ENCODE assay signal across 8 cellular contexts in the genomic region with DNA sequence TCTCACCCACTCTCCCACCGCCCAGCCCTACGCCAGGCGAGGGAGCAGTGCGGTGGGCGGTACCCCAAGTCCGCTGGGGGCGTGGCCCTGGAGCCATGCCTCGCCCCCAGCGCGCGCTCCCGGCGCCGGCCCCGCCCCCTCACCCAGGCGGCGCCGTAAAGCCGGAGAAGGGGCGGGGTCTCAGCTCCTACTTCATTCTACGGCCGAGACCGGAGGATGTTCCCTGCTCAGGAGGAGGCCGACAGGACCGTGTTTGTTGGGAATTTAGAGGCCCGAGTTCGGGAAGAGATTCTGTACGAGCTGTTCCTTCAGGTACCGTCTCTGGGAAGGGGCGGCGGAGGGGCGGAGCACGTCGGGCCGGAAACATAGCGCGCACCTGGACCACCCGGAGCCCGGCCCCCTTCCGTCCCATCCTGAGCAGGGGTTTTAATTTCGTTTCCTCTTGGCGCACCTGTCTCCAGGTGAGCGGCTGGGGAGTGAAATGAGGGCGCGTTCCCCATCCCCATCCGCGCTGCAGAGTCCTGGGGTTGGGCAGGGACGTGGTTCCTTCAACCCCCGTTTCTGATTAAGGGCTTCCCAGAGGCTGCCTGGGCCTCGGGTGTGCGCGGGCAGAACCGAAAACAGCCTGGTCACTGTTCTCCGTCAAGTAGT. TPM values are rescaled to one million over a fixed set of nuclear protein-coding genes. Genes with fewer than 3 reads are reported as not detected.
DNase-seq lines count a peak whose midpoint lies in the region; ATAC-seq and TF ChIP-seq lines count a peak whose summit lies in the region.

A gene with protein sequence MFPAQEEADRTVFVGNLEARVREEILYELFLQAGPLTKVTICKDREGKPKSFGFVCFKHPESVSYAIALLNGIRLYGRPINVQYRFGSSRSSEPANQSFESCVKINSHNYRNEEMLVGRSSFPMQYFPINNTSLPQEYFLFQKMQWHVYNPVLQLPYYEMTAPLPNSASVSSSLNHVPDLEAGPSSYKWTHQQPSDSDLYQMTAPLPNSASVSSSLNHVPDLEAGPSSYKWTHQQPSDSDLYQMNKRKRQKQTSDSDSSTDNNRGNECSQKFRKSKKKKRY (plus strand): TSS at position 187 of the 651 bp plus-strand sequence. CDS start 30 bp downstream, at position 217.

- no TSS peak for BruUV-seq in Calu3 (replicated peaks; lab: Mats Ljungman, UMichigan)

- DNase-seq in Calu3: peak; percentile 59
- DNase-seq in HuH-7.5 (ENCODE audit: low spot score): peak; percentile 13
- DNase-seq in SKM-1 (lab: John Stamatoyannopoulos, UW; ENCODE audit: unreplicated experiment): peak; percentile 29
- peak; percentile 86 for DNase-seq in activated naive CD8-positive, alpha-beta T cell treated with anti-CD3 and anti-CD28 coated beads for 36 hours
- DNase-seq in left cardiac atrium: peak; percentile 75
- peak; percentile 40 to 95 (median 72) for DNase-seq in posterior cingulate gyrus
- peak; percentile 84 for DNase-seq in transverse colon

- no peak within 1 kb of the TSS for H3K27ac Mint-ChIP-seq in Calu3 (ENCODE audit: unreplicated experiment)
- H3K27ac Mint-ChIP-seq in activated naive CD8-positive, alpha-beta T cell treated with anti-CD3 and anti-CD28 coated beads for 36 hours: peak within 1 kb of the TSS; percentile 45

- H3K4me3 ChIP-seq in transverse colon: peak within 1 kb of the TSS; percentile 56 to 83 (median 67)

- no peaks in the 10 kb centered on the region for H3K9me3 ChIP-seq in transverse colon

- ATAC-seq in GM21423 (IDR thresholded peaks at IDR 0.05; ENCODE audit: unreplicated experiment) (peak; percentile 92), left cardiac atrium (peak; percentile 98 to 100)

- 2 to 3% methylated on average over 6 to 52 of the region's 54 CpGs for WGBS in transverse colon (ENCODE audit: low coverage in 1 of 2), 2 donors

- no peaks in the 10 kb centered on the region for H3K27me3 Mint-ChIP-seq in Calu3 (ENCODE audit: unreplicated experiment)
- H3K27me3 Mint-ChIP-seq in activated naive CD8-positive, alpha-beta T cell treated with anti-CD3 and anti-CD28 coated beads for 36 hours: no peaks in the 10 kb centered on the region

- in situ Hi-C loops in transverse colon (cut with MboI; ENCODE audit: low pct_ligation_motif_present in 1 of 4, low pct_unique_long_range_greater_than_20kb in 1 of 4, low sequenced_read_pairs in 3 of 4): no loop called here

- no peak for TF ChIP-seq EP300 in transverse colon (IDR thresholded peaks at IDR 0.05; ENCODE audit: low read depth)

- no peaks in the 10 kb centered on the region for H3K4me1 Mint-ChIP-seq in Calu3 (ENCODE audit: low read depth, unreplicated experiment)
- H3K4me1 Mint-ChIP-seq in activated naive CD8-positive, alpha-beta T cell treated with anti-CD3 and anti-CD28 coated beads for 36 hours: peaks cover 6% of the 10 kb centered on the region

- H3K36me3 ChIP-seq in transverse colon: no peaks in the 10 kb centered on the region

- H3K9me3 Mint-ChIP-seq in Calu3 (ENCODE audit: low read depth, unreplicated experiment): no peaks in the 10 kb centered on the region
- no peaks in the 10 kb centered on the region for H3K9me3 Mint-ChIP-seq in activated naive CD8-positive, alpha-beta T cell treated with anti-CD3 and anti-CD28 coated beads for 36 hours

- intact Hi-C loops in Calu3 (cut with micrococcal nuclease; ENCODE audit: unreplicated experiment) (no loop called here), left cardiac atrium (cut with DNase I) (no loop called here), posterior cingulate gyrus (cut with DNase I) (no loop called here), transverse colon (cut with DNase I; ENCODE audit: low total_unique reads) (no loop called here)

- no peak for TF ChIP-seq POLR2A in transverse colon (IDR thresholded peaks at IDR 0.05)

- peak within 1 kb of the TSS; percentile 57 for H3K4me3 Mint-ChIP-seq in Calu3 (ENCODE audit: low read depth, unreplicated experiment)
- peak within 1 kb of the TSS; percentile 84 for H3K4me3 Mint-ChIP-seq in activated naive CD8-positive, alpha-beta T cell treated with anti-CD3 and anti-CD28 coated beads for 36 hours

- TF ChIP-seq CTCF in Calu3 (IDR thresholded peaks at IDR 0.05; ENCODE audit: unreplicated experiment) (no peak), transverse colon (IDR thresholded peaks at IDR 0.05) (no peak)

- peak within 1 kb of the TSS in 2 of 4 donors; percentile 13 to 35 for H3K27ac ChIP-seq in transverse colon

- CTCF ChIA-PET in Calu3 (lab: Charles Lee): no interaction called here

- H3K4me1 ChIP-seq in transverse colon: peaks cover 0 to 12% (median 0%) of the 10 kb centered on the region in 4 donors

- peaks cover 20% of the 10 kb centered on the region for H3K27me3 ChIP-seq in transverse colon

- H3K36me3 Mint-ChIP-seq in Calu3 (ENCODE audit: insufficient read depth, unreplicated experiment): peaks cover 5% of the 10 kb centered on the region
- H3K36me3 Mint-ChIP-seq in activated naive CD8-positive, alpha-beta T cell treated with anti-CD3 and anti-CD28 coated beads for 36 hours: no peaks in the 10 kb centered on the region

RNA-seq across cellular contexts. Expression of the gene that starts here (rescaled TPM):
- total RNA-seq in Calu3 (2022): 0.81 and 1.7 TPM in 2 replicates
- 1 to 10 TPM; 3.8 to 6.3 TPM for total RNA-seq in activated naive CD8-positive, alpha-beta T cell treated with anti-CD3 and anti-CD28 coated beads for 36 hours
- total RNA-seq in left cardiac atrium: 1 to 10 TPM in 1 of 2 donors, under 1 TPM in 1; 0.41 to 1.2 TPM
- 1 to 10 TPM in 2 of 4 donors, not detected in 2; 2.7 to 3.3 TPM for total RNA-seq in transverse colon

Comparison
In these comparisons a context has a peak if more than half of its experiments do, and no peak if none do; other contexts are left out.
1. DNase-seq: peak in every context shown above with its lines; median percentile 86 in activated naive CD8-positive, alpha-beta T cell treated with anti-CD3 and anti-CD28 coated beads for 36 hours; 84 in transverse colon; 75 in left cardiac atrium; 72 in posterior cingulate gyrus; 59 in Calu3; 29 in SKM-1; 13 in HuH-7.5.